ENCODE assay signal across 2 cellular contexts in genomic region chr9:128558431-128559310, GRCh38.
TF ChIP-seq lines count a peak whose summit lies in the region.

No MANE protein-coding gene starts in this region.

TF ChIP-seq in Ishikawa, 13 proteins besides CTCF, POLR2A, EP300 and RAD21:
- TF ChIP-seq REST (IDR thresholded peaks at IDR 0.05; ENCODE audit: low read depth): no peak
- TF ChIP-seq NFIC (IDR thresholded peaks at IDR 0.05): 0 out of 2 replicates have a peak, but pooled peaks have one; percentile 39
- peak; percentile 35; the same call in 1 of the 2 replicates for TF ChIP-seq CREB1 (IDR thresholded peaks at IDR 0.05; ENCODE audit: low read depth)
- no peak for TF ChIP-seq USF1 (IDR thresholded peaks at IDR 0.05)
- no peak for TF ChIP-seq YY1 (IDR thresholded peaks at IDR 0.05; ENCODE audit: low read depth)
- TF ChIP-seq ZBTB7A (IDR thresholded peaks at IDR 0.05; ENCODE audit: low read depth): no peak
- peak; percentile 86 for TF ChIP-seq MAX (IDR thresholded peaks at IDR 0.05)
- TF ChIP-seq FOXM1 (IDR thresholded peaks at IDR 0.05; ENCODE audit: borderline replicate concordance, low read depth): no peak
- no peak for TF ChIP-seq EGR1 (IDR thresholded peaks at IDR 0.05)
- TF ChIP-seq TCF12 (IDR thresholded peaks at IDR 0.05; ENCODE audit: low read depth): no peak; the same call in 1 of the 2 replicates
- TF ChIP-seq CEBPB (IDR thresholded peaks at IDR 0.05): no peak; the same call in 1 of the 2 replicates
- peak; percentile 84 for TF ChIP-seq TEAD4 (IDR thresholded peaks at IDR 0.05)
- TF ChIP-seq TAF1 (IDR thresholded peaks at IDR 0.05; ENCODE audit: low read depth): no peak

TF ChIP-seq in GM12878, 131 proteins besides CTCF, POLR2A, EP300 and RAD21 (continued from another document and continues in another):
- TF ChIP-seq PKNOX1 (IDR thresholded peaks at IDR 0.05) (peak; percentile 61), SUPT20H (IDR thresholded peaks at IDR 0.05; ENCODE audit: borderline replicate concordance, control insufficient read depth, low read depth, low read length) (no peak), IRF4 (IDR thresholded peaks at IDR 0.05; ENCODE audit: low read depth, low read length) (peak; percentile 76), MLLT1 (IDR thresholded peaks at IDR 0.05) (no peak), HDAC2 (IDR thresholded peaks at IDR 0.05) (no peak), ZNF24 (IDR thresholded peaks at IDR 0.05) (peak; percentile 98), RELB (IDR thresholded peaks at IDR 0.05; ENCODE audit: low read depth) (peak; percentile 64; the same call in 1 of the 2 replicates), BCLAF1 (IDR thresholded peaks at IDR 0.05) (no peak), SUZ12 (IDR thresholded peaks at IDR 0.05; ENCODE audit: unreplicated experiment) (no peak), E2F8 (IDR thresholded peaks at IDR 0.05; ENCODE audit: low read depth, partially characterized antibody) (no peak), RBBP5 (conservative IDR thresholded peaks at IDR 0.05) (no peak), ATF2 (IDR thresholded peaks at IDR 0.05; ENCODE audit: low read length) (peak; percentile 88), SMAD1 (IDR thresholded peaks at IDR 0.05; ENCODE audit: low read depth, partially characterized antibody) (peak; percentile 87), SMARCA5 (IDR thresholded peaks at IDR 0.05) (no peak), MEF2B (IDR thresholded peaks at IDR 0.05; ENCODE audit: partially characterized antibody, poor library complexity, severe bottlenecking) (peak; percentile 99), SREBF1 (IDR thresholded peaks at IDR 0.05; ENCODE audit: low read length) (no peak), ZNF687 (IDR thresholded peaks at IDR 0.05) (no peak), ETV6 (conservative IDR thresholded peaks at IDR 0.05 in 1 of 2, IDR thresholded peaks at IDR 0.05 in 1 of 2; ENCODE audit: borderline replicate concordance in 1 of 2, low read depth in 1 of 2) (no peak), CBX3 (IDR thresholded peaks at IDR 0.05; ENCODE audit: borderline replicate concordance, low read depth) (no peak), RUNX3 (IDR thresholded peaks at IDR 0.05; ENCODE audit: low read length) (peak; percentile 97), SIN3A (IDR thresholded peaks at IDR 0.05; ENCODE audit: low read depth, low read length) (peak; percentile 46; the same call in 1 of the 2 replicates), TCF3 (IDR thresholded peaks at IDR 0.05; ENCODE audit: borderline replicate concordance, insufficient read depth, low read depth, low read length) (no peak), STAT1 (conservative IDR thresholded peaks at IDR 0.05) (0 out of 2 replicates have a peak, but pooled peaks have one; percentile 27), CHD4 (IDR thresholded peaks at IDR 0.05) (no peak), IRF5 (IDR thresholded peaks at IDR 0.05; ENCODE audit: borderline replicate concordance) (no peak), RELA (IDR thresholded peaks at IDR 0.05; ENCODE audit: borderline replicate concordance, partially characterized antibody) (no peak), CBX5 (IDR thresholded peaks at IDR 0.05; ENCODE audit: low read depth) (no peak), ZBTB11 (CRISPR knock-in tag; IDR thresholded peaks at IDR 0.05) (no peak), NFYA (IDR thresholded peaks at IDR 0.05; ENCODE audit: borderline replicate concordance, low read depth, low read length) (no peak), TAF1 (IDR thresholded peaks at IDR 0.05; ENCODE audit: borderline replicate concordance, low read depth, low read length) (no peak), ASH2L (IDR thresholded peaks at IDR 0.05; ENCODE audit: borderline replicate concordance, low read depth) (no peak), HDAC6 (IDR thresholded peaks at IDR 0.05; ENCODE audit: unreplicated experiment) (no peak), SRF (IDR thresholded peaks at IDR 0.05; ENCODE audit: low read depth in 2 of 2, low read length in 2 of 2) (no peak), SMAD5 (IDR thresholded peaks at IDR 0.05; ENCODE audit: low read depth) (no peak)
